Comparison of ENCODE assay signal across 8 cellular contexts in genomic region chr15:40859206-40859851, GRCh38. TPM values are rescaled to one million over a fixed set of nuclear protein-coding genes. Genes with fewer than 3 reads are reported as not detected.
DNase-seq lines count a peak whose midpoint lies in the region; ATAC-seq and TF ChIP-seq lines count a peak whose summit lies in the region.

No MANE protein-coding gene starts in this region.

- H3K27me3 Mint-ChIP-seq in activated T-cell treated with anti-CD3 and anti-CD28 coated beads, Interleukin-2, amount 50 U/mL, for 72 hours (ENCODE audit: low read depth): no peaks in the 10 kb centered on the region

- peak; percentile 83 to 84 for ATAC-seq in activated T-cell treated with anti-CD3 and anti-CD28 coated beads, Interleukin-2, amount 50 U/mL, for 72 hours (replicated peaks in 1 of 2)
- ATAC-seq in GM18858 (IDR thresholded peaks at IDR 0.05; ENCODE audit: unreplicated experiment): no peak

- TF ChIP-seq CTCF in GM12874 (IDR thresholded peaks at IDR 0.05; ENCODE audit: insufficient read depth, low read depth, low read length): peak; percentile 95
- TF ChIP-seq CTCF in fibroblast of pulmonary artery (IDR thresholded peaks at IDR 0.05; ENCODE audit: low read length, missing control alignments): peak; percentile 92

- H3K36me3 Mint-ChIP-seq in activated T-cell treated with anti-CD3 and anti-CD28 coated beads, Interleukin-2, amount 50 U/mL, for 72 hours (ENCODE audit: insufficient read depth in 2 of 2): no peaks in the 10 kb centered on the region

- no peak overlapping the region for H3K4me3 ChIP-seq in fibroblast of pulmonary artery (replicated peaks; ENCODE audit: low read depth, low read length)

- peaks cover 23% of the 10 kb centered on the region for H3K4me1 Mint-ChIP-seq in activated T-cell treated with anti-CD3 and anti-CD28 coated beads, Interleukin-2, amount 50 U/mL, for 72 hours (ENCODE audit: low read depth)

- DNase-seq in HUDEP-2 (lab: John Stamatoyannopoulos, UW; ENCODE audit: unreplicated experiment in 76 of 76) (peak in 71 of 76 experiments; percentile 3 to 85 (median 70)), RPMI8226 (peak; percentile 77), fibroblast of pulmonary artery (ENCODE audit: low read depth) (peak; percentile 84), nucleus accumbens (lab: John Stamatoyannopoulos, UW) (peak in 38 of 56 donors; percentile 4 to 70 (median 26)), superior temporal gyrus (ENCODE audit: extremely low spot score) (peak; percentile 46)
- DNase-seq in activated T-cell treated with anti-CD3 and anti-CD28 coated beads, Interleukin-2, amount 50 U/mL, for 72 hours: peak; percentile 88 to 89

- H3K9me3 Mint-ChIP-seq in activated T-cell treated with anti-CD3 and anti-CD28 coated beads, Interleukin-2, amount 50 U/mL, for 72 hours: no peaks in the 10 kb centered on the region

- H3K4me3 Mint-ChIP-seq in activated T-cell treated with anti-CD3 and anti-CD28 coated beads, Interleukin-2, amount 50 U/mL, for 72 hours: no peak overlapping the region

- H3K27ac Mint-ChIP-seq in activated T-cell treated with anti-CD3 and anti-CD28 coated beads, Interleukin-2, amount 50 U/mL, for 72 hours: no peak overlapping the region

RNA-seq across cellular contexts. Expression of gene RHOV, which starts 14.7 kb away (rescaled TPM):
- under 1 TPM; 0.14 to 0.23 TPM for total RNA-seq in activated T-cell treated with anti-CD3 and anti-CD28 coated beads, Interleukin-2, amount 50 U/mL, for 72 hours

RNA-seq across cellular contexts. Expression of gene SPINT1, which starts 15.5 kb away (rescaled TPM):
- total RNA-seq in activated T-cell treated with anti-CD3 and anti-CD28 coated beads, Interleukin-2, amount 50 U/mL, for 72 hours: 10 to 100 TPM; 17.3 to 19.4 TPM

RNA-seq across cellular contexts. Expression of gene PPP1R14D, which starts 30.8 kb away (rescaled TPM):
- not detected for total RNA-seq in activated T-cell treated with anti-CD3 and anti-CD28 coated beads, Interleukin-2, amount 50 U/mL, for 72 hours

RNA-seq across cellular contexts. Expression of gene VPS18, which starts 34.9 kb away (rescaled TPM):
- total RNA-seq in activated T-cell treated with anti-CD3 and anti-CD28 coated beads, Interleukin-2, amount 50 U/mL, for 72 hours: 10 to 100 TPM; 10.7 to 12.1 TPM

RNA-seq across cellular contexts. Expression of gene DNAJC17, which starts 52.1 kb away (rescaled TPM):
- 10 to 100 TPM; 26.3 to 37.3 TPM for total RNA-seq in activated T-cell treated with anti-CD3 and anti-CD28 coated beads, Interleukin-2, amount 50 U/mL, for 72 hours

Comparison
In these comparisons a context has a peak if more than half of its experiments do, and no peak if none do; other contexts are left out.
1. DNase-seq: peak in every context shown above with its lines; median percentile 88 in activated T-cell treated with anti-CD3 and anti-CD28 coated beads, Interleukin-2, amount 50 U/mL, for 72 hours; 84 in fibroblast of pulmonary artery; 77 in RPMI8226; 70 in HUDEP-2; 46 in superior temporal gyrus; 26 in nucleus accumbens.